19 cellular contexts compared by ENCODE assay signal in the genomic region with DNA sequence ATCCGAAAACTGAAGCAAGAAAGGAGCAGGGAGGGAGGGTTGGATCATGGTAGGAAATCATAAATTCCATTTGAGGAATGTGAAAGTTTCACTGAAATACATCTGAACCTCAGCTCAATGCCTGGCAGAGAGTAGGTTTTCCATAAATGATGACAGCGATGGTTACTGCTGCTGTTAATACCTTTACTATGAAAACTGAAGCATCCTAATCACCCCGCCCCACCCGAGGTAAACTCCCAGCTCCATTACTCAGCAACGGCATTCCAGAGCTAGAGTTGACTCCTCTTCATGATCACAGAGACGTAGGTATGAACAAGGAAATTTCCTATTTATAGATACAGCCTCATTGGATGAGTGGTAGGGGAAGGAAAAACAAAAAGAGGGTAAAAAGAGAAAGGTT. TPM values are rescaled to one million over a fixed set of nuclear protein-coding genes. Genes with fewer than 3 reads are reported as not detected.
DNase-seq lines count a peak whose midpoint lies in the region; TF ChIP-seq lines count a peak whose summit lies in the region.
"Had no signal": no experiment of that assay in that cellular context is flagged by ENCODE, and none has a peak within 500 bp of the region (broad histone marks: within the 10 kb centered on the region; RNA-seq: fewer than 3 reads in every experiment).

No MANE protein-coding gene starts in this region.

- no peak overlapping the region for H3K4me2 ChIP-seq in PC-9

- peaks cover 4% of the 10 kb centered on the region for H3K9me3 Mint-ChIP-seq in type B pancreatic cell
- no peaks in the 10 kb centered on the region for H3K9me3 Mint-ChIP-seq in Calu3 (ENCODE audit: low read depth, unreplicated experiment)
- H3K9me3 Mint-ChIP-seq: activated naive CD4-positive, alpha-beta T cell treated with anti-CD3 and anti-CD28 coated beads for 36 hours; memory B cell; nephron had no signal

- CTCF ChIA-PET in PC-9 (lab: Charles Lee) = no interaction called here
- CTCF ChIA-PET in Calu3 (lab: Charles Lee) = interaction anchor here (0.7 kb wide), 2 partner anchors 76 to 956 kb away, joined by 3 read pairs; no protein-coding TSS in a partner anchor

- H3K36me3 ChIP-seq in PC-9 (ENCODE audit: low read depth) = no peaks in the 10 kb centered on the region
- H3K36me3 ChIP-seq: spleen, tibial artery had no signal

- DNase-seq in HCEC 1CT = peak; percentile 9
- DNase-seq in PC-9 = peak; percentile 35 to 61
- DNase-seq in fibroblast of the aortic adventitia (ENCODE audit: low read depth) = peak; percentile 69
- no peak for DNase-seq in type B pancreatic cell (ENCODE audit: extremely low spot score, unreplicated experiment)
- DNase-seq in stimulated activated naive CD4-positive, alpha-beta T cell treated with Interleukin-2 at 50 U/mL for 16 hours (lab: John Stamatoyannopoulos, UW) = no peak
- no peak for DNase-seq in SKM-1 (lab: John Stamatoyannopoulos, UW; ENCODE audit: unreplicated experiment)
- no peak for DNase-seq in Calu3
- DNase-seq: activated naive CD4-positive, alpha-beta T cell treated with anti-CD3 and anti-CD28 coated beads for 36 hours; activated T-cell treated with anti-CD3 and anti-CD28 coated beads for 4 hours; C1 segment of cervical spinal cord; cortex of kidney; MV-4-11; NCI-H2081 treated with DMSO at 0.1 percent for 48 hours; NCI-H69; psoas muscle; spleen; tibial artery had no signal

- POLR2A ChIA-PET in PC-9 (lab: Charles Lee; ENCODE audit: unreplicated experiment) = no interaction called here

- H4K20me1 ChIP-seq in PC-9 (ENCODE audit: insufficient read depth) = no peaks in the 10 kb centered on the region

- H3K4me3 Mint-ChIP-seq in type B pancreatic cell (peak overlapping the region; percentile 40), Calu3 (ENCODE audit: low read depth, unreplicated experiment) (no peak overlapping the region)
- H3K4me3 Mint-ChIP-seq: activated naive CD4-positive, alpha-beta T cell treated with anti-CD3 and anti-CD28 coated beads for 36 hours; memory B cell; nephron had no signal

- no peaks in the 10 kb centered on the region for H3K9me3 ChIP-seq in PC-9 (ENCODE audit: insufficient read depth, low read depth)
- H3K9me3 ChIP-seq: psoas muscle, spleen, tibial artery had no signal

- no peaks in the 10 kb centered on the region for H3F3A ChIP-seq in PC-9 (ENCODE audit: insufficient read depth, low read depth)

- H3K27ac Mint-ChIP-seq in type B pancreatic cell = peak overlapping the region; percentile 96
- no peak overlapping the region for H3K27ac Mint-ChIP-seq in Calu3 (ENCODE audit: unreplicated experiment)
- H3K27ac Mint-ChIP-seq: activated naive CD4-positive, alpha-beta T cell treated with anti-CD3 and anti-CD28 coated beads for 36 hours; memory B cell had no signal

- no TSS peak for BruUV-seq in PC-9 (replicated peaks; lab: Mats Ljungman, UMichigan)
- BruUV-seq in Calu3 (replicated peaks; lab: Mats Ljungman, UMichigan) = no TSS peak

- H3K4me1 Mint-ChIP-seq in type B pancreatic cell (ENCODE audit: unreplicated experiment) (peaks cover 22% of the 10 kb centered on the region), Calu3 (ENCODE audit: low read depth, unreplicated experiment) (no peaks in the 10 kb centered on the region)
- H3K4me1 Mint-ChIP-seq: memory B cell had no signal

- no peak for TF ChIP-seq CTCF in PC-9 (conservative IDR thresholded peaks at IDR 0.05)
- TF ChIP-seq CTCF in fibroblast of the aortic adventitia (IDR thresholded peaks at IDR 0.05; ENCODE audit: insufficient read depth, low read length) = no peak
- no peak for TF ChIP-seq CTCF in type B pancreatic cell (conservative IDR thresholded peaks at IDR 0.05)
- no peak for TF ChIP-seq CTCF in Calu3 (IDR thresholded peaks at IDR 0.05; ENCODE audit: unreplicated experiment)

- H3K79me2 ChIP-seq in PC-9 (ENCODE audit: low read depth) = no peaks in the 10 kb centered on the region

- H3K4me3 ChIP-seq in PC-9 (no peak overlapping the region), fibroblast of the aortic adventitia (ENCODE audit: low read depth, low read length) (no peak overlapping the region)
- H3K4me3 ChIP-seq: psoas muscle, spleen, tibial artery had no signal

- intact Hi-C loops in PC-9 (cut with micrococcal nuclease; ENCODE audit: unreplicated experiment) (no loop called here), Calu3 (cut with micrococcal nuclease; ENCODE audit: unreplicated experiment) (no loop called here)

- no peak overlapping the region for H3K27ac ChIP-seq in PC-9
- H3K27ac ChIP-seq: psoas muscle, spleen, tibial artery had no signal

- peaks cover 4% of the 10 kb centered on the region for H3K36me3 Mint-ChIP-seq in type B pancreatic cell
- H3K36me3 Mint-ChIP-seq in Calu3 (ENCODE audit: insufficient read depth, unreplicated experiment) = no peaks in the 10 kb centered on the region
- H3K36me3 Mint-ChIP-seq: memory B cell had no signal

- H3K27me3 Mint-ChIP-seq in type B pancreatic cell (no peaks in the 10 kb centered on the region), Calu3 (ENCODE audit: unreplicated experiment) (no peaks in the 10 kb centered on the region)

- no peaks in the 10 kb centered on the region for H3K27me3 ChIP-seq in PC-9 (ENCODE audit: insufficient read depth, low read depth)
- H3K27me3 ChIP-seq: tibial artery had no signal

- no peaks in the 10 kb centered on the region for H3K9me2 ChIP-seq in PC-9 (ENCODE audit: insufficient read depth)

- H2AFZ ChIP-seq in PC-9 = no peak overlapping the region

- H3K4me1 ChIP-seq in PC-9 (replicated peaks; ENCODE audit: insufficient read depth) = no peaks in the 10 kb centered on the region
- H3K4me1 ChIP-seq: psoas muscle had no signal

RNA-seq across cellular contexts. Expression of gene SASH1, which starts 7.1 kb away (rescaled TPM):
- 32.9 and 35.5 TPM in 2 replicates for total RNA-seq in PC-9 (2021)
- 59.5 and 60.2 TPM in 2 replicates for total RNA-seq in fibroblast of the aortic adventitia (ENCODE audit: low replicate concordance)
- total RNA-seq in type B pancreatic cell (ENCODE audit: low replicate concordance) = 61.3 and 99.9 TPM in 2 replicates
- 12.1 and 12.3 TPM in 2 replicates for total RNA-seq in Calu3 (2022)
- total RNA-seq: activated naive CD4-positive, alpha-beta T cell treated with anti-CD3 and anti-CD28 coated beads for 36 hours had no signal

Comparison
In these comparisons a context has a peak if more than half of its experiments do, and no peak if none do; other contexts are left out.
1. DNase-seq: peak in HCEC 1CT (single experiment), PC-9 (2 of 2) and fibroblast of the aortic adventitia (single experiment); none in type B pancreatic cell (single experiment), stimulated activated naive CD4-positive, alpha-beta T cell treated with Interleukin-2 at 50 U/mL for 16 hours (single experiment), SKM-1 (single experiment) and Calu3 (single experiment).